ENCODE assay signal across 17 cellular contexts in genomic region chr2:150279673-150280072, GRCh38.
DNase-seq lines count a peak whose midpoint lies in the region; ATAC-seq and TF ChIP-seq lines count a peak whose summit lies in the region.
"Had no signal": no experiment of that assay in that cellular context is flagged by ENCODE, and none has a peak within 500 bp of the region (broad histone marks: within the 10 kb centered on the region; RNA-seq: fewer than 3 reads in every experiment).

No MANE protein-coding gene starts in this region.

- no peaks in the 10 kb centered on the region for H3K9me3 ChIP-seq in GM23248 (ENCODE audit: low read depth)
- H3K9me3 ChIP-seq in breast epithelium, result no peaks in the 10 kb centered on the region
- peaks cover 0 to 4% (median under 1%) of the 10 kb centered on the region in 4 donors for H3K9me3 ChIP-seq in sigmoid colon

- no peak overlapping the region for H2AFZ ChIP-seq in GM23248

- ATAC-seq in GM19035 (IDR thresholded peaks at IDR 0.05; ENCODE audit: unreplicated experiment), result no peak
- no peak for ATAC-seq in T-cell (replicated peaks in 1 of 4)

- POLR2A ChIA-PET in T-cell (lab: Charles Lee), result no interaction called here

- H3K4me3 ChIP-seq in GM23248 (no peak overlapping the region), breast epithelium (no peak overlapping the region), fibroblast of villous mesenchyme (ENCODE audit: low read depth, low read length) (no peak overlapping the region), sigmoid colon (no peak overlapping the region)

- no peaks in the 10 kb centered on the region for H3K36me3 Mint-ChIP-seq in T-cell

- WGBS in GM23248 (ENCODE audit: low coverage in 1 of 2, low lambda C conversion rate in 2 of 2, missing lambda C conversion rate in 2 of 2), 2 experiments, result 45 to 58% methylated on average over 1 of the region's 1 CpG
- 72 to 81% methylated on average over 1 of the region's 1 CpG for WGBS in sigmoid colon, 2 donors

- intact Hi-C loops in breast epithelium (cut with DNase I; ENCODE audit: low total_unique reads), result no loop called here
- intact Hi-C loops in sigmoid colon (cut with DNase I), result loop anchor here (5.0 kb wide), 1 partner anchor 208 kb away; the partner anchor contains the start of gene RND3

- CTCF ChIA-PET in T-cell (lab: Charles Lee), result no interaction called here

- H3K9me2 ChIP-seq in GM23248 (ENCODE audit: insufficient read depth), result no peaks in the 10 kb centered on the region

- H3K9ac ChIP-seq in GM23248, result no peak overlapping the region

- peaks cover 20 to 24% (median 23%) of the 10 kb centered on the region in 3 donors for H3K9me3 Mint-ChIP-seq in T-cell

- no peaks in the 10 kb centered on the region for H4K20me1 ChIP-seq in GM23248 (ENCODE audit: insufficient read depth)

- TF ChIP-seq POLR2A in breast epithelium (IDR thresholded peaks at IDR 0.05), result no peak
- TF ChIP-seq POLR2A in sigmoid colon (IDR thresholded peaks at IDR 0.05), result no peak

- DNase-seq in GM23248 (peak; percentile 18), breast epithelium (ENCODE audit: low spot score in 2 of 2) (no peak), fibroblast of villous mesenchyme (ENCODE audit: low read depth) (peak; percentile 7), sigmoid colon (no peak), T-cell (no peak), NCI-H187 treated with DMSO at 0.1 percent for 48 hours (lab: John Stamatoyannopoulos, UW) (no peak)
- DNase-seq: ACHN; CD4-positive, alpha-beta T cell; DND-41; GDM1; MM.1S; NCI-H1105 treated with DMSO at 0.1 percent for 48 hours; NCI-H1930; NCI-H2171 treated with DMSO at 0.1 percent for 48 hours; NCI-H774; Right ventricle myocardium superior had no signal

- H3K4me3 Mint-ChIP-seq in T-cell, result no peak overlapping the region
- H3K4me3 Mint-ChIP-seq: CD4-positive, alpha-beta T cell had no signal

- H3F3A ChIP-seq in GM23248 (ENCODE audit: insufficient read depth), result peaks cover 23% of the 10 kb centered on the region

- H3K27ac Mint-ChIP-seq in T-cell, result no peak overlapping the region
- H3K27ac Mint-ChIP-seq: CD4-positive, alpha-beta T cell had no signal

- H3K4me1 ChIP-seq in GM23248 (ENCODE audit: insufficient read depth) (peaks cover 23% of the 10 kb centered on the region), breast epithelium (no peaks in the 10 kb centered on the region), sigmoid colon (peaks cover 0 to 12% (median 8%) of the 10 kb centered on the region in 4 donors)

- no peaks in the 10 kb centered on the region for H3K27me3 Mint-ChIP-seq in T-cell
- H3K27me3 Mint-ChIP-seq: CD4-positive, alpha-beta T cell had no signal

- no peaks in the 10 kb centered on the region for H3K4me1 Mint-ChIP-seq in T-cell

- no peaks in the 10 kb centered on the region for H3K79me2 ChIP-seq in GM23248 (ENCODE audit: insufficient read depth)

- in situ Hi-C loops in GM23248 (cut with MboI), result no loop called here

- H3K27ac ChIP-seq in GM23248 (peak overlapping the region; percentile 36), breast epithelium (peak overlapping the region; percentile 29 to 33), sigmoid colon (peak overlapping the region in 3 of 4 donors; percentile 1 to 42 (median 21))

- no peaks in the 10 kb centered on the region for H3K27me3 ChIP-seq in GM23248 (replicated peaks; ENCODE audit: insufficient read depth)
- H3K27me3 ChIP-seq in breast epithelium, result no peaks in the 10 kb centered on the region
- H3K27me3 ChIP-seq in sigmoid colon, result no peaks in the 10 kb centered on the region

- TF ChIP-seq EP300 in sigmoid colon (IDR thresholded peaks at IDR 0.05), result no peak

- TF ChIP-seq CTCF in breast epithelium (IDR thresholded peaks at IDR 0.05), result no peak
- TF ChIP-seq CTCF in fibroblast of villous mesenchyme (IDR thresholded peaks at IDR 0.05; ENCODE audit: insufficient read depth, low read depth, low read length), result no peak
- TF ChIP-seq CTCF in sigmoid colon (IDR thresholded peaks at IDR 0.05), result no peak

- H3K36me3 ChIP-seq in GM23248 (ENCODE audit: low read depth), result no peaks in the 10 kb centered on the region
- no peaks in the 10 kb centered on the region for H3K36me3 ChIP-seq in breast epithelium
- no peaks in the 10 kb centered on the region for H3K36me3 ChIP-seq in sigmoid colon

- H3K4me2 ChIP-seq in GM23248 (ENCODE audit: unreplicated experiment), result no peak overlapping the region

Comparison
In these comparisons a context has a peak if more than half of its experiments do, and no peak if none do; other contexts are left out.
1. DNase-seq: peak in GM23248 (single experiment) and fibroblast of villous mesenchyme (single experiment); none in breast epithelium (0 of 2), sigmoid colon (single experiment), T-cell (0 of 34) and NCI-H187 treated with DMSO at 0.1 percent for 48 hours (single experiment).
2. Peak in every context shown above with its lines, with median percentiles within 50 percentile points of each other: H3K27ac ChIP-seq.